Comparison of ENCODE assay signal across 1 cellular context in genomic region chr5:55307383-55308253, GRCh38.
TF ChIP-seq lines count a peak whose summit lies in the region.

Gene DHX29 (minus strand): TSS chr5:55307694. CDS start chr5:55307573, 121 bp downstream.
Gene MTREX (plus strand): TSS chr5:55307989. CDS start chr5:55308014, 25 bp downstream.

TF ChIP-seq in GM12878, 131 proteins besides CTCF, POLR2A, EP300 and RAD21 (continued from another document):
- TF ChIP-seq ZBTB4 (CRISPR knock-in tag; IDR thresholded peaks at IDR 0.05) (no peak), STAT1 (conservative IDR thresholded peaks at IDR 0.05) (no peak), KDM1A (IDR thresholded peaks at IDR 0.05; ENCODE audit: borderline replicate concordance) (no peak), ZSCAN29 (IDR thresholded peaks at IDR 0.05) (no peak), BRCA1 (IDR thresholded peaks at IDR 0.05; ENCODE audit: low read depth, low read length) (no peak)
